ENCODE assay signal across 10 cellular contexts in the genomic region with DNA sequence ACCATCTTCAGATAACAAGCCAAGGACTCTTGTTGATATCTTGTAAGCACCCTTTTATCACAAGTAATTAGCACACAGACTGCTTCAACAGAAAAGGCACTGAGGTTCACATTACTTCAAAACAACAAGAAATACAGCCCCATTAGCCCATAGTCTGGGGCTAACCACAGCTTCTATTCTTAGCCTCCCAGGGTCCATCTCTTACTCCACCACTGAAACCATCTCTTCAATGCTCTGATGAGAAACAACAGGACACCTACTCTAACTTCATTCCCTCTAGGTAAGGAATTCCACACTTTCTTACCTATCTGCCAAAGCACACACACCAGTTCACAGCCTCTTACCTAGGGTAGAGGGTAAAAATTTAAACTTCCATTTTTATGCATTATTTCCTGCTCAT. TPM values are rescaled to one million over a fixed set of nuclear protein-coding genes. Genes with fewer than 3 reads are reported as not detected.
DNase-seq lines count a peak whose midpoint lies in the region; ATAC-seq and TF ChIP-seq lines count a peak whose summit lies in the region.
"Had no signal": no experiment of that assay in that cellular context is flagged by ENCODE, and none has a peak within 500 bp of the region (broad histone marks: within the 10 kb centered on the region; RNA-seq: fewer than 3 reads in every experiment).

No MANE protein-coding gene starts in this region.

- CTCF ChIA-PET in activated B cell treated with CpG ODN at 0.5 μM for 24 hours (lab: Charles Lee) = interaction anchor here (0.8 to 3.2 kb wide), 4 partner anchors 18 to 143 kb away, joined by 3 to 15 read pairs (median 6); a partner anchor contains a TSS

- peaks cover 77% of the 10 kb centered on the region for H3K4me1 Mint-ChIP-seq in activated B cell treated with CpG ODN at 0.5 μM for 24 hours

- TF ChIP-seq CTCF in activated B cell treated with CpG ODN at 0.5 μM for 24 hours (IDR thresholded peaks at IDR 0.05) = no peak
- TF ChIP-seq CTCF in heart right ventricle (IDR thresholded peaks at IDR 0.05) = no peak

- peaks cover 15% of the 10 kb centered on the region for H3K4me1 ChIP-seq in ACC112 (ENCODE audit: control insufficient read depth, insufficient read depth, low read length, unreplicated experiment)
- H3K4me1 ChIP-seq in heart right ventricle = peaks cover 0 to 25% (median 0%) of the 10 kb centered on the region in 9 donors

- POLR2A ChIA-PET in activated B cell treated with CpG ODN at 0.5 μM for 24 hours (lab: Charles Lee) = interaction anchor here (1.0 to 10.0 kb wide), 10 partner anchors 11 to 66 kb away, joined by 3 to 201 read pairs (median 10); a partner anchor contains a TSS

- H3K27me3 ChIP-seq in ACC112 (ENCODE audit: insufficient read depth, low read length) (no peaks in the 10 kb centered on the region), heart right ventricle (no peaks in the 10 kb centered on the region)

- no peak for DNase-seq in activated B cell treated with CpG ODN at 0.5 μM for 24 hours
- no peak for DNase-seq in Ammon's horn (ENCODE audit: low spot score)
- no peak for DNase-seq in heart right ventricle
- DNase-seq in NCI-H1694 treated with DMSO at 0.1 percent for 48 hours (lab: John Stamatoyannopoulos, UW) = no peak
- no peak for DNase-seq in NK-92 (lab: John Stamatoyannopoulos, UW; ENCODE audit: unreplicated experiment)
- DNase-seq: COR-L47 had no signal

- no peak overlapping the region for H2AFZ ChIP-seq in ACC112 (ENCODE audit: low read length, unreplicated experiment)

- H3K9me3 ChIP-seq in heart right ventricle = no peaks in the 10 kb centered on the region

- H3K36me3 Mint-ChIP-seq in activated B cell treated with CpG ODN at 0.5 μM for 24 hours (ENCODE audit: low read depth) = no peaks in the 10 kb centered on the region

- no peaks in the 10 kb centered on the region for H3K9me3 Mint-ChIP-seq in activated B cell treated with CpG ODN at 0.5 μM for 24 hours

- H3K4me3 ChIP-seq in ACC112 (ENCODE audit: low read depth, low read length) = no peak overlapping the region
- no peak overlapping the region for H3K4me3 ChIP-seq in heart right ventricle

- ATAC-seq in GM19324 (IDR thresholded peaks at IDR 0.05; ENCODE audit: low FRiP score, unreplicated experiment) (peak; percentile 54), HG03103 (IDR thresholded peaks at IDR 0.05; ENCODE audit: low read depth, unreplicated experiment) (peak; percentile 44), activated B cell treated with CpG ODN at 0.5 μM for 24 hours (ENCODE audit: low read depth) (no peak), heart right ventricle (no peak)

- H3K27ac Mint-ChIP-seq in activated B cell treated with CpG ODN at 0.5 μM for 24 hours = peak overlapping the region; percentile 99

- intact Hi-C loops in activated B cell treated with CpG ODN at 0.5 μM for 24 hours (cut with micrococcal nuclease) (loop anchor here (5.0 kb wide), 1 partner anchor 987 kb away; a partner anchor contains a TSS), heart right ventricle (cut with DNase I) (no loop called here)

- no peaks in the 10 kb centered on the region for H3K27me3 Mint-ChIP-seq in activated B cell treated with CpG ODN at 0.5 μM for 24 hours

- H3K4me3 Mint-ChIP-seq in activated B cell treated with CpG ODN at 0.5 μM for 24 hours = peak overlapping the region; percentile 50

- H3K36me3 ChIP-seq in ACC112 (ENCODE audit: insufficient read depth, low read length) (no peaks in the 10 kb centered on the region), heart right ventricle (no peaks in the 10 kb centered on the region)

- H3K79me2 ChIP-seq in ACC112 (ENCODE audit: control insufficient read depth, insufficient read depth, low read length, unreplicated experiment) = no peaks in the 10 kb centered on the region

- H3K27ac ChIP-seq in ACC112 (ENCODE audit: low read depth, low read length) (peak overlapping the region; percentile 78), heart right ventricle (peak overlapping the region in 1 of 10 donors; percentile 87)

RNA-seq across cellular contexts. Expression of a gene that starts 26.4 kb away (rescaled TPM):
- total RNA-seq in activated B cell treated with CpG ODN at 0.5 μM for 24 hours (129 and 130 TPM in 2 replicates), heart right ventricle (10 to 100 TPM in 1 of 10 donors, 1 to 10 TPM in 8, under 1 TPM in 1; 0.85 to 13.7 (median 1.7) TPM)
- polyA plus RNA-seq in heart right ventricle = under 1 TPM; 0.73 to 0.86 TPM
- total RNA-seq: dermis microvascular lymphatic vessel endothelial cell had no signal

Comparison
In these comparisons a context has a peak if more than half of its experiments do, and no peak if none do; other contexts are left out.
1. ATAC-seq: peak in GM19324 (single experiment) and HG03103 (single experiment); none in activated B cell treated with CpG ODN at 0.5 μM for 24 hours (single experiment) and heart right ventricle (0 of 8).